1 cellular context compared by ENCODE assay signal in the genomic region with DNA sequence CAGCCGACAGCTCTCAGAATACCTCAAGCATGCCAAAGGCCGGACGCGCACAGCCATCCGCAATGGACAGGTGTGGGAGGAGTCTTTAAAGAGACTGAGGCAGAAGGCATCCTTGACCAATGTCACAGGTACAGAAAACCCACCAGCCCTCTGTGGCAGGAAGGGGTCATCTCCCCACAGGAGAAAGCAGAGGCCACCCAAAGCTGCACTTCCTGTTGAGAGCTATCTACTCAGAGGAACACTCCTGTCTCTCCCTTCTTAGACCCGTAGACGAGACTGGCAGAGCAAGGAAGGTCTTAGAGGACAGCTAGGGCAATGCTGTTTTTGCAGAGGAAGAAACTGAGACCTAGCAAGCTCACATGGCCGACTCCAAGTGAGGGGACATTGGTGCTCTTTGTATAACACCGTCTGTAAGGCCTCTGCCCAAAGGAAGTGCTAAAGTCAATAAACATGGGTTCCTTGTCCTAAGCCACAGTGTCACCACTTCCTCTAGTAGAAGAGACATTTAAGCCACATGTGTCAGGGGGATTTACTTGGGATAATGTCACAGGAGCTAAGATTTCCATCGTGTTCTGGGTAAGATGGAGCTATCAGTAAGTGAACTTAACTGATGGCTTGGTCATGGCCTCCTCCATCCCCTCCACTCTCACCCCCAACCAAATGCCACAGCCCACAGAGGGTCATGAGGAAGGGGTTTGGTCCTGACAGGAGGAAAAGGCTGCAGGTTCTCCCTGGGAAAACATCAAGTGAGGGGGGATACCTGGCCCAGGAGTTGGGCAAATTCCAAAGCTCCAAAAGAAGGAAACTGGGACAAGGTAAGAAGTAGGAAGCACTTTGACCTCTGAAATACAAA.
TF ChIP-seq lines count a peak whose summit lies in the region.

No MANE protein-coding gene starts in this region.

TF ChIP-seq in H1, 55 proteins besides CTCF, POLR2A, EP300 and RAD21:
- no peak for TF ChIP-seq SP1 (IDR thresholded peaks at IDR 0.05; ENCODE audit: low read depth, low read length)
- no peak for TF ChIP-seq CBX8 (IDR thresholded peaks at IDR 0.05; ENCODE audit: borderline replicate concordance, low read depth, low read length)
